Comparison of ENCODE assay signal across 28 cellular contexts in the genomic region with DNA sequence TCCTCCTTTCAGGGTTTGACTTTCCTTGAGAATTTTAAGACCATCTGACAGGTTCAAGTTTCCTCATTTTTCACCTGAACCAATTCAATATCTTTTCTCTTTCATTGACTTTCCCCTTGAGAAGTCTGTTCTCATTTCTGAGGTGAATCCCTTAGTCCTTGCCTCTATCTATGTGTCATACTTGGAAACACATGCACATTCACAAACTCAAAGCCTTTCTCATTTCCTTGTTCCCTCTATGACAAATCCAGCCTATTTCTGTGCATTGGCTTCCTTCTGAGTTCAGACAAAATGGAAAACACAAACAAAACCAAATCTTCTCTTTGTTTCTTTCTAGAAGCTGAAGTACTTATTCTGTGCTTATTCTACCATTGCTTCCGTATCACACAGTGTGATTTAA. TPM values are rescaled to one million over a fixed set of nuclear protein-coding genes. Genes with fewer than 3 reads are reported as not detected.
DNase-seq lines count a peak whose midpoint lies in the region; FAIRE-seq and TF ChIP-seq lines count a peak whose summit lies in the region.
"Had no signal": no experiment of that assay in that cellular context is flagged by ENCODE, and none has a peak within 500 bp of the region (broad histone marks: within the 10 kb centered on the region; RNA-seq: fewer than 3 reads in every experiment).

No MANE protein-coding gene starts in this region.

- H3K36me3 ChIP-seq in astrocyte (ENCODE audit: insufficient read depth, low read length) (no peaks in the 10 kb centered on the region), tibial nerve (no peaks in the 10 kb centered on the region)
- H3K36me3 ChIP-seq: MG63 had no signal

- H3K27me3 ChIP-seq in astrocyte (ENCODE audit: insufficient read depth, low read length) (no peaks in the 10 kb centered on the region), tibial nerve (no peaks in the 10 kb centered on the region)
- H3K27me3 ChIP-seq: MG63 had no signal

- no peaks in the 10 kb centered on the region for H3K79me2 ChIP-seq in astrocyte (ENCODE audit: insufficient read depth, low read length)

- H3K9ac ChIP-seq in astrocyte (ENCODE audit: low read length): no peak overlapping the region

- H3K27ac ChIP-seq in astrocyte (ENCODE audit: low read depth, low read length) (no peak overlapping the region), tibial nerve (no peak overlapping the region)

- H3K36me3 Mint-ChIP-seq in astrocyte (ENCODE audit: low read depth, unreplicated experiment): no peaks in the 10 kb centered on the region
- H3K36me3 Mint-ChIP-seq: CD8-positive, alpha-beta T cell had no signal

- no peak for TF ChIP-seq EP300 in tibial nerve (IDR thresholded peaks at IDR 0.05)

- no peaks in the 10 kb centered on the region for H3K27me3 Mint-ChIP-seq in astrocyte (ENCODE audit: low read depth, unreplicated experiment)

- peaks cover 3% of the 10 kb centered on the region for H3K4me1 Mint-ChIP-seq in astrocyte (ENCODE audit: low read depth, unreplicated experiment)

- peak; percentile 29 for FAIRE-seq in astrocyte (lab: Jason Lieb, UNC)
- FAIRE-seq in frontal cortex (lab: Jason Lieb, UNC): no peak
- FAIRE-seq: GM12892, GM19239, H54 had no signal

- no peak for TF ChIP-seq CTCF in astrocyte (IDR thresholded peaks at IDR 0.05; ENCODE audit: insufficient read depth, low read depth, low read length)
- TF ChIP-seq CTCF in fibroblast of mammary gland (conservative IDR thresholded peaks at IDR 0.05; ENCODE audit: control insufficient read depth, insufficient read depth, low read depth, low read length): no peak
- TF ChIP-seq CTCF in tibial nerve (IDR thresholded peaks at IDR 0.05): no peak

- H3K4me1 ChIP-seq in astrocyte (ENCODE audit: insufficient read depth, low read length): no peaks in the 10 kb centered on the region
- no peaks in the 10 kb centered on the region for H3K4me1 ChIP-seq in tibial nerve
- H3K4me1 ChIP-seq: Caco-2 had no signal

- no peak overlapping the region for H3K4me3 Mint-ChIP-seq in astrocyte (ENCODE audit: unreplicated experiment)
- H3K4me3 Mint-ChIP-seq: CD8-positive, alpha-beta T cell had no signal

- no peak overlapping the region for H3K27ac Mint-ChIP-seq in astrocyte (ENCODE audit: unreplicated experiment)
- H3K27ac Mint-ChIP-seq: CD8-positive, alpha-beta T cell had no signal

- H2AFZ ChIP-seq in astrocyte (ENCODE audit: low read depth, low read length): no peak overlapping the region

- no peaks in the 10 kb centered on the region for H3K9me3 Mint-ChIP-seq in astrocyte (ENCODE audit: unreplicated experiment)
- H3K9me3 Mint-ChIP-seq: CD8-positive, alpha-beta T cell had no signal

- WGBS in tibial nerve, 2 donors: 94 to 97% methylated on average over 1 of the region's 1 CpG

- no peak for TF ChIP-seq POLR2A in tibial nerve (IDR thresholded peaks at IDR 0.05)

- H3K4me2 ChIP-seq in astrocyte (ENCODE audit: low read length): no peak overlapping the region

- H3K9me3 ChIP-seq in astrocyte (ENCODE audit: insufficient read depth, low read depth, low read length) (no peaks in the 10 kb centered on the region), tibial nerve (no peaks in the 10 kb centered on the region)
- H3K9me3 ChIP-seq: Caco-2, MG63 had no signal

- no peaks in the 10 kb centered on the region for H4K20me1 ChIP-seq in astrocyte (ENCODE audit: insufficient read depth, low read length)

- H3K4me3 ChIP-seq in astrocyte (ENCODE audit: insufficient read depth, low read depth, low read length): no peak overlapping the region
- no peak overlapping the region for H3K4me3 ChIP-seq in fibroblast of mammary gland (ENCODE audit: control insufficient read depth, low read depth, low read length)
- H3K4me3 ChIP-seq in tibial nerve: no peak overlapping the region
- H3K4me3 ChIP-seq: MG63 had no signal

- DNase-seq in HT1080 (ENCODE audit: low read depth): peak; percentile 32
- no peak for DNase-seq in astrocyte (ENCODE audit: low read depth)
- DNase-seq in fibroblast of mammary gland (ENCODE audit: low read depth): peak; percentile 25
- DNase-seq in renal cortical epithelial cell (ENCODE audit: low read depth): peak; percentile 28
- DNase-seq in frontal cortex (ENCODE audit: low spot score in 2 of 2): no peak
- no peak for DNase-seq in tibial nerve (ENCODE audit: low spot score in 2 of 2)
- no peak for DNase-seq in NOMO-1 (lab: John Stamatoyannopoulos, UW; ENCODE audit: unreplicated experiment in 2 of 2)
- DNase-seq: C1 segment of cervical spinal cord; Caco-2; CD8-positive, alpha-beta T cell; DMS79 treated with DMSO at 0.1 percent for 48 hours; KBM-7; MG63; NCI-H1105 treated with DMSO at 0.1 percent for 48 hours; NCI-H146; NCI-H1930; NCI-H2107; NCI-H446; NCI-H524 treated with DMSO at 0.1 percent for 48 hours; NCI-H82; NK-92 treated with Interleukin-12 subunit alpha and Interleukin-12 subunit beta, amount 100 ng/mL, for 24 hours; RPMI8226; SHP77 had no signal

RNA-seq across cellular contexts. Expression of gene PTTG1IP2, which starts 13.8 kb away (rescaled TPM):
- not detected in 2 replicates for total RNA-seq in HT1080 (2014; rRNA removed; shearing (Covaris generic))
- polyA plus RNA-seq in HT1080 (2015; cell fraction: cytosol; rRNA removed): not detected in 2 replicates
- not detected in 2 replicates for polyA plus RNA-seq in HT1080 (2015; cell fraction: nucleus; rRNA removed)
- total RNA-seq in astrocyte (not detected in 2 replicates), renal cortical epithelial cell (not detected in 2 replicates), frontal cortex (not detected), tibial nerve (not detected)
- total RNA-seq: A673; Caco-2; CD8-positive, alpha-beta T cell; SK-MEL-5 had no signal

Comparison
In these comparisons a context has a peak if more than half of its experiments do, and no peak if none do; other contexts are left out.
1. DNase-seq: peak in HT1080 (single experiment), fibroblast of mammary gland (single experiment) and renal cortical epithelial cell (single experiment); none in astrocyte (single experiment), frontal cortex (0 of 2), tibial nerve (0 of 2) and NOMO-1 (0 of 2).